In the genomic region with DNA sequence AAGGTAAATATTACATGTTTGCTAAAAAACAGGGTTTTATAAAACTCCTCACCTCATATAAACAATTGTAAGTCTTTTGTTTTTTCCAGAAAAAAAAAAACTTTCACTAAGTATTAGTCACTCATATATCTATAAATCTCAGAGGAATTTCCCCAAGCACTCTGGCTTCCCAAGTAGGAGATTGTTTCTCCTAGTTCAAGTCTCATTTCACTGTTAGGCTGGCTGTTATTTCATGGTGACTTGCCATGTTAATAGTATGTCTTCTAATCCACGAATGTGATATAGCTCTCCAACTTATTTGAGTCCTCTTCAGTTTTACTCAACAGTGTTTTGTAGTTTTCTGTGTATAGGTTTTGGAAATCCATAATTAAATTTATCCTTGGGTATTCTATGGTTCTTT, we compare ENCODE assay signal across 18 cellular contexts.
A peak's percentile ranks its signal among the peaks of the same experiment; 100 is the strongest.
DNase-seq lines count a peak whose midpoint lies in the region; ATAC-seq and TF ChIP-seq lines count a peak whose summit lies in the region.
"Had no signal": no experiment of that assay in that cellular context is flagged by ENCODE, and none has a peak within 500 bp of the region (broad histone marks: within the 10 kb centered on the region; RNA-seq: fewer than 3 reads in every experiment).

No MANE protein-coding gene starts in this region.

- no peaks in the 10 kb centered on the region for H3K27me3 ChIP-seq in upper lobe of right lung
- no peaks in the 10 kb centered on the region for H3K27me3 ChIP-seq in adrenal gland

- H3K4me3 ChIP-seq in astrocyte of the spinal cord (ENCODE audit: low read depth, low read length) (no peak overlapping the region), upper lobe of right lung (no peak overlapping the region), adrenal gland (no peak overlapping the region)

- TF ChIP-seq CTCF in 22Rv1 (IDR thresholded peaks at IDR 0.05) (no peak), astrocyte of the spinal cord (IDR thresholded peaks at IDR 0.05; ENCODE audit: low read depth, low read length) (no peak), upper lobe of right lung (IDR thresholded peaks at IDR 0.05) (no peak), adrenal gland (IDR thresholded peaks at IDR 0.05) (no peak)

- H3K9me3 ChIP-seq in upper lobe of right lung (no peaks in the 10 kb centered on the region), adrenal gland (replicated peaks in 1 of 3) (no peaks in the 10 kb centered on the region)

- TF ChIP-seq POLR2A in adrenal gland (IDR thresholded peaks at IDR 0.05): no peak

- no peaks in the 10 kb centered on the region for H3K36me3 ChIP-seq in upper lobe of right lung
- H3K36me3 ChIP-seq in adrenal gland (replicated peaks in 1 of 2): no peaks in the 10 kb centered on the region

- ATAC-seq in upper lobe of right lung: no peak
- no peak for ATAC-seq in GM21723 (IDR thresholded peaks at IDR 0.05; ENCODE audit: unreplicated experiment)
- ATAC-seq: activated naive CD8-positive, alpha-beta T cell treated with anti-CD3 and anti-CD28 coated beads, Interleukin-2, amount 50 U/mL, for 24 hours; natural killer cell treated with Interleukin-12 subunit alpha and Interleukin-12 subunit beta and Interleukin-15 and Interleukin-18, amount 100 ng/mL, for 72 hours had no signal

- intact Hi-C loops in upper lobe of right lung (cut with DNase I): no loop called here
- intact Hi-C loops in adrenal gland (cut with DNase I): no loop called here

- peak overlapping the region; percentile 60 for H3K27ac ChIP-seq in 22Rv1
- H3K27ac ChIP-seq in upper lobe of right lung: no peak overlapping the region
- H3K27ac ChIP-seq in adrenal gland: no peak overlapping the region
- H3K27ac ChIP-seq: KMS-11 had no signal

- DNase-seq in GM03348 (ENCODE audit: low spot score) (peak; percentile 51), astrocyte of the spinal cord (ENCODE audit: low read depth, low spot score) (peak; percentile 18), kidney glomerular epithelial cell (lab: John Stamatoyannopoulos, UW) (peak; percentile 45), upper lobe of right lung (no peak), adrenal gland (no peak), GF-D8 (lab: John Stamatoyannopoulos, UW) (no peak)
- DNase-seq: activated CD4-positive, alpha-beta T cell treated with anti-CD3 and anti-CD28 coated beads, Interleukin-2, amount 10 ng/mL, durations not matched to agents 24 days and 14 days; activated naive CD8-positive, alpha-beta T cell treated with anti-CD3 and anti-CD28 coated beads, Interleukin-2, amount 50 U/mL, for 24 hours; CD4-positive, alpha-beta memory T cell; effector CD8-positive, alpha-beta T cell; hippocampal formation; NCI-H2029 treated with DMSO at 0.1 percent for 48 hours; NCI-H446 treated with DMSO at 0.1 percent for 48 hours; stimulated activated CD4-positive, alpha-beta T cell treated with anti-CD3 and anti-CD28 coated beads, Interleukin-4, amount 100 ng/mL, for 4 hours had no signal

- WGBS in adrenal gland, 4 donors: 82 to 89% (median 86%) methylated on average over 1 of the region's 1 CpG

- in situ Hi-C loops in astrocyte of the spinal cord (cut with HindIII; ENCODE audit: low sequenced_read_pairs): no loop called here

- H3K4me1 ChIP-seq in upper lobe of right lung: no peaks in the 10 kb centered on the region
- H3K4me1 ChIP-seq in adrenal gland (replicated peaks in 1 of 2): peaks cover 0 to 18% of the 10 kb centered on the region in 2 donors

Comparison
In these comparisons a context has a peak if more than half of its experiments do, and no peak if none do; other contexts are left out.
1. DNase-seq: peak in GM03348 (single experiment), astrocyte of the spinal cord (single experiment) and kidney glomerular epithelial cell (single experiment); none in upper lobe of right lung (single experiment), adrenal gland (0 of 7) and GF-D8 (single experiment).